Comparison of ENCODE assay signal across 11 cellular contexts in the genomic region with DNA sequence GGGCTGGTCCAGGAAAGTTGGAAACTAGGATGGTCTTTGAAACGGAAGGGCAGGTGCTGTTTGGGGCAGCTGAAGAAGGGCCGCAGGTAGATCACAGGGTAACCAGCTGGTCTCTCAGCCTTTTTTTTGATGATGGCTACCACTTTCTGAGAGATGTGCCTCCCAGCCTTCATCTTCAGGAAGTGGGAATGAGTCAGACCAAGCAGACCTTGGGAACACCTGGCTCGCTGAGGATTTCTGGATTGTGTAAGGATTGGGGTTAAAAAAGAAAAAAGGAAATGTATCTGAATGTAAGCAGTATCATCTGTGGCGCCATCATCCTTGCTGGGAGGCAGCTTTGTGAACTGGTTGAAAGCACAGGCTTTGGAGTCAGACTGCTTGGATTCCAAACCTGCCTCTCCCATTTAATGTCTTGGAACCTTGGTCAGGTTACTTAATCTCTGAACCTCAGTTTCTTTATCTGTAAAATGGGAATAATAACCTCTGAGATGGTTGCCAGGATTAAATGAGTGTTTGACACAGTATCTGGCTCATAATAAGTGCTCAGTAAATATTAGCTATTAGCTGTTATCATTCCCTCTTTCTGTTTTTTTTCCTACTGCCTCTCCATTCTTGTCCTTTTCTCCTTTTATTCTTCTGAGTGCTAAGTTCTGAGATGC. TPM values are rescaled to one million over a fixed set of nuclear protein-coding genes. Genes with fewer than 3 reads are reported as not detected.
DNase-seq lines count a peak whose midpoint lies in the region; ATAC-seq and TF ChIP-seq lines count a peak whose summit lies in the region.
"Had no signal": no experiment of that assay in that cellular context is flagged by ENCODE, and none has a peak within 500 bp of the region (broad histone marks: within the 10 kb centered on the region; RNA-seq: fewer than 3 reads in every experiment).

No MANE protein-coding gene starts in this region.

- peaks cover 0 to 9% (median 0%) of the 10 kb centered on the region in 11 experiments; a peak in 5 of 22 replicates for H3K27me3 ChIP-seq in BLaER1 treated with 17β-estradiol and CSF1 and Interleukin-3, amounts not matched to agents 10 nM and 100 nM
- H3K27me3 ChIP-seq in ascending aorta (no peaks in the 10 kb centered on the region), H7 (ENCODE audit: control insufficient read depth, insufficient read depth, low read length) (peaks cover 3% of the 10 kb centered on the region; the same call in 1 of the 2 replicates)

- no peak overlapping the region for H3K9ac ChIP-seq in BLaER1 treated with 17β-estradiol and CSF1 and Interleukin-3, amounts not matched to agents 10 nM and 100 nM

- intact Hi-C loops in ascending aorta (cut with DNase I), result loop anchor here (5.0 to 10.0 kb wide), 2 partner anchors 780 to 1402 kb away; a partner anchor contains a TSS

- no peaks in the 10 kb centered on the region for H3K36me3 ChIP-seq in BLaER1 treated with 17β-estradiol and CSF1 and Interleukin-3, amounts not matched to agents 10 nM and 100 nM
- H3K36me3 ChIP-seq in ascending aorta, result no peaks in the 10 kb centered on the region
- no peaks in the 10 kb centered on the region for H3K36me3 ChIP-seq in H7 (replicated peaks; ENCODE audit: control insufficient read depth, insufficient read depth, low read length)

- H3K4me1 ChIP-seq in BLaER1 treated with 17β-estradiol and CSF1 and Interleukin-3, amounts not matched to agents 10 nM and 100 nM, result peaks cover 25 to 57% (median 42%) of the 10 kb centered on the region in 10 experiments
- H3K4me1 ChIP-seq in ascending aorta, result peaks cover 6 to 11% of the 10 kb centered on the region in 2 donors

- H3K27ac ChIP-seq in BLaER1 treated with 17β-estradiol and CSF1 and Interleukin-3, amounts not matched to agents 10 nM and 100 nM, result peak overlapping the region in 4 of 11 experiments; percentile 10 to 49 (median 32); a peak in 6 of 22 replicates
- peak overlapping the region; percentile 89 to 96 for H3K27ac ChIP-seq in ascending aorta

- DNase-seq in H4 (ENCODE audit: low spot score), result peak; percentile 76
- DNase-seq in ascending aorta (ENCODE audit: low spot score in 2 of 2), result no peak
- peak; percentile 81 for DNase-seq in kidney tubule cell (ENCODE audit: low spot score)
- no peak for DNase-seq in cerebellar nuclear complex (lab: John Stamatoyannopoulos, UW)
- no peak for DNase-seq in H7
- no peak for DNase-seq in activated CD4-positive, alpha-beta T cell treated with anti-CD3 and anti-CD28 coated beads for 48 hours
- DNase-seq: naive B cell; NCI-H526 treated with DMSO at 0.1 percent for 48 hours; stimulated activated CD4-positive, alpha-beta T cell treated with anti-CD3 and anti-CD28 coated beads, Interleukin-4, amount 100 ng/mL, for 24 hours had no signal

- ATAC-seq in GM21737 (IDR thresholded peaks at IDR 0.05; ENCODE audit: unreplicated experiment), result no peak

- H3K9me3 ChIP-seq in BLaER1 treated with 17β-estradiol and CSF1 and Interleukin-3, amounts not matched to agents 10 nM and 100 nM (replicated peaks in 1 of 11), result no peaks in the 10 kb centered on the region
- no peaks in the 10 kb centered on the region for H3K9me3 ChIP-seq in ascending aorta

- no peak for TF ChIP-seq CTCF in ascending aorta (IDR thresholded peaks at IDR 0.05)

- H3K4me2 ChIP-seq in BLaER1 treated with 17β-estradiol and CSF1 and Interleukin-3, amounts not matched to agents 10 nM and 100 nM, result peak overlapping the region in 9 of 11 experiments; percentile 31 to 78 (median 62); a peak in 15 of 22 replicates

- H3K4me3 ChIP-seq in BLaER1 treated with 17β-estradiol and CSF1 and Interleukin-3, amounts not matched to agents 10 nM and 100 nM, result no peak overlapping the region
- H3K4me3 ChIP-seq in ascending aorta (no peak overlapping the region), H7 (ENCODE audit: insufficient read depth, low read depth, low read length) (no peak overlapping the region)

- H4K20me1 ChIP-seq in BLaER1 treated with 17β-estradiol and CSF1 and Interleukin-3, amounts not matched to agents 10 nM and 100 nM, result no peaks in the 10 kb centered on the region

RNA-seq across cellular contexts. Expression of a gene that starts 1.7 kb away (rescaled TPM):
- total RNA-seq in H4 (2014; rRNA removed; shearing (Covaris generic)), result 5.8 and 9.8 TPM in 2 replicates
- total RNA-seq in ascending aorta, result 9.5 TPM
- total RNA-seq in H7 (2014; rRNA removed; shearing (Covaris generic)), result 22.9 and 28.9 TPM in 2 replicates

RNA-seq across cellular contexts. Expression of a gene that starts 19.6 kb away (rescaled TPM):
- 0.39 and 3.8 TPM in 2 replicates for total RNA-seq in H4 (2014; rRNA removed; shearing (Covaris generic))
- total RNA-seq in ascending aorta, result not detected
- total RNA-seq in H7 (2014; rRNA removed; shearing (Covaris generic)), result 0.11 and 0.21 TPM in 2 replicates

RNA-seq across cellular contexts. Expression of a gene that starts 57.1 kb away (rescaled TPM):
- 71.7 and 77.8 TPM in 2 replicates for total RNA-seq in H4 (2014; rRNA removed; shearing (Covaris generic))
- total RNA-seq in ascending aorta, result 66.8 TPM
- 113 and 124 TPM in 2 replicates for total RNA-seq in H7 (2014; rRNA removed; shearing (Covaris generic))

Comparison
In these comparisons a context has a peak if more than half of its experiments do, and no peak if none do; other contexts are left out.
1. DNase-seq: peak in H4 (single experiment) and kidney tubule cell (single experiment); none in ascending aorta (0 of 2), cerebellar nuclear complex (0 of 2), H7 (single experiment) and activated CD4-positive, alpha-beta T cell treated with anti-CD3 and anti-CD28 coated beads for 48 hours (single experiment).